In the genomic region with DNA sequence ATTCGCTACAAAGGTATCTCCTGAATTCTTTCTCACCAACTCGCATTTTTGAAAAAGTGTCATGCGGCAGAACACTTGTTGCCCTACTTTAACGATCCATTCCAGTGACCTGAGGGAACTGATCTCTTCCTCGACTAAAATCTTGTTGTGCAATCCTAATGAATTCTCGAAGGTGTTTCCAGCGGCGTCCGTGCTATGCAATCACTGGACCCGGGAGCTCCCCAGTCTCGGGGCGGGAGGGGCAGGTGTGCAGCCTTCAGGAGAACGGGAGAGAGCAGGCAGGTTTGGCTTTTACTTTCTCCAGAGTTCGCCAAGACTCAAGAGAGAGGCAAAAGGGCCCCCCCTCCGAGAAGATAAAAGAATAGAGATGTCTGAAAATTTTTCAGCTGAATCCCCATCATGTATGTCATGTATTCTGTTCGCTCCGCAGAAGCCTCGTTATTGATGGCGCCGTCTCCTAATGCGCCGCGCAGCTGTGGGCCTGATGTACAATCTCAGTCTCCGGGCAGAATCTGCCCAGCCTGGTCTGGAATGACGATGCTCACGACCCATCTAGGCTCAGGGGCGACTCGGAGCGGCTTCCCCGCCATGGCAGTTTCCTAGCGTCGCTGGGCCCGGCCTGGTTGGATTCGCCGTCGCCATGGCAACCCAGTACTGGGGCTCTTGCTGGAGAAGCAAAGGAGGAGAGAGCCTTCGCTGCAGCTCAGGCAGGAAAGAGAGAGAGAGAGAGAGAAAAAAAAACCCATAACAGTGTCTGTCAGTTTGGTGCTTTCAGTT, we compare ENCODE assay signal across 9 cellular contexts. TPM values are rescaled to one million over a fixed set of nuclear protein-coding genes. Genes with fewer than 3 reads are reported as not detected.
A peak's percentile ranks its signal among the peaks of the same experiment; 100 is the strongest.
DNase-seq lines count a peak whose midpoint lies in the region; ATAC-seq and TF ChIP-seq lines count a peak whose summit lies in the region.
"Had no signal": no experiment of that assay in that cellular context is flagged by ENCODE, and none has a peak within 500 bp of the region (broad histone marks: within the 10 kb centered on the region; RNA-seq: fewer than 3 reads in every experiment).

No MANE protein-coding gene starts in this region.

- H3K4me1 Mint-ChIP-seq in HFFc6 (ENCODE audit: low read depth), result no peaks in the 10 kb centered on the region
- peaks cover 7% of the 10 kb centered on the region for H3K4me1 Mint-ChIP-seq in stimulated activated memory B cell treated with anti-CD40 and anti-IgM and Interleukin-4, amounts not matched to agents 10 μg/mL and 1 μg/mL and 100 μg/mL, for 72 hours

- no peak overlapping the region for H3K27ac Mint-ChIP-seq in HFFc6
- no peak overlapping the region for H3K27ac Mint-ChIP-seq in stimulated activated memory B cell treated with anti-CD40 and anti-IgM and Interleukin-4, amounts not matched to agents 10 μg/mL and 1 μg/mL and 100 μg/mL, for 72 hours

- H3K27ac ChIP-seq in brain microvascular endothelial cell (no peak overlapping the region), substantia nigra (ENCODE audit: low read depth, low read length, poor library complexity, severe bottlenecking) (no peak overlapping the region), esophagus squamous epithelium (no peak overlapping the region)
- H3K27ac ChIP-seq: WERI-Rb-1 had no signal

- H3K4me3 Mint-ChIP-seq in HFFc6, result no peak overlapping the region
- no peak overlapping the region for H3K4me3 Mint-ChIP-seq in stimulated activated memory B cell treated with anti-CD40 and anti-IgM and Interleukin-4, amounts not matched to agents 10 μg/mL and 1 μg/mL and 100 μg/mL, for 72 hours

- H3K27me3 Mint-ChIP-seq in HFFc6 (ENCODE audit: insufficient read depth), result peaks cover 22% of the 10 kb centered on the region
- no peaks in the 10 kb centered on the region for H3K27me3 Mint-ChIP-seq in stimulated activated memory B cell treated with anti-CD40 and anti-IgM and Interleukin-4, amounts not matched to agents 10 μg/mL and 1 μg/mL and 100 μg/mL, for 72 hours

- no peak for TF ChIP-seq POLR2A in esophagus squamous epithelium (IDR thresholded peaks at IDR 0.05)

- H3K9me3 ChIP-seq in esophagus squamous epithelium, result no peaks in the 10 kb centered on the region

- TF ChIP-seq CTCF in brain microvascular endothelial cell (IDR thresholded peaks at IDR 0.05; ENCODE audit: low read depth, low read length, missing control alignments), result no peak
- TF ChIP-seq CTCF in HFFc6 (IDR thresholded peaks at IDR 0.05), result no peak
- TF ChIP-seq CTCF in esophagus squamous epithelium (IDR thresholded peaks at IDR 0.05), result no peak

- H3K4me3 ChIP-seq in brain microvascular endothelial cell (ENCODE audit: low read depth, low read length) (peak overlapping the region; percentile 39), esophagus squamous epithelium (no peak overlapping the region)

- intact Hi-C loops in esophagus squamous epithelium (cut with DNase I), result no loop called here

- H3K36me3 ChIP-seq in brain microvascular endothelial cell (replicated peaks), result no peaks in the 10 kb centered on the region
- H3K36me3 ChIP-seq in esophagus squamous epithelium, result no peaks in the 10 kb centered on the region
- H3K36me3 ChIP-seq: WERI-Rb-1 had no signal

- in situ Hi-C loops in brain microvascular endothelial cell (cut with HindIII; ENCODE audit: low pct_ligation_motif_present, low sequenced_read_pairs), result no loop called here

- no peaks in the 10 kb centered on the region for H3K27me3 ChIP-seq in brain microvascular endothelial cell (replicated peaks)
- H3K27me3 ChIP-seq in esophagus squamous epithelium, result peaks cover 0 to 40% (median 0%) of the 10 kb centered on the region in 4 donors

- peaks cover 0 to 15% (median 0%) of the 10 kb centered on the region in 3 donors for H3K4me1 ChIP-seq in esophagus squamous epithelium

- ATAC-seq in stimulated activated memory B cell treated with anti-CD40 and anti-IgM and Interleukin-4, amounts not matched to agents 10 μg/mL and 1 μg/mL and 100 μg/mL, for 72 hours, result no peak

- DNase-seq in NCI-H1092 treated with DMSO at 0.1 percent for 48 hours (lab: John Stamatoyannopoulos, UW), result peak; percentile 52
- peak; percentile 41 for DNase-seq in brain microvascular endothelial cell
- DNase-seq in iris pigment epithelial cell (ENCODE audit: low read depth), result peak; percentile 75
- DNase-seq in substantia nigra (lab: John Stamatoyannopoulos, UW), result peak in 43 of 49 donors; percentile 5 to 82 (median 48)
- DNase-seq in HFFc6, result no peak
- no peak for DNase-seq in esophagus squamous epithelium (lab: John Stamatoyannopoulos, UW)
- no peak for DNase-seq in effector CD8-positive, alpha-beta T cell (lab: John Stamatoyannopoulos, UW)
- DNase-seq: WERI-Rb-1 had no signal

- 57 to 61% methylated on average over 24 to 31 of the region's 37 CpGs for WGBS in esophagus squamous epithelium, 2 donors

- peaks cover 6% of the 10 kb centered on the region; the same call in 1 of the 2 replicates for H3K9me3 Mint-ChIP-seq in HFFc6
- H3K9me3 Mint-ChIP-seq in stimulated activated memory B cell treated with anti-CD40 and anti-IgM and Interleukin-4, amounts not matched to agents 10 μg/mL and 1 μg/mL and 100 μg/mL, for 72 hours, result peaks cover 5% of the 10 kb centered on the region

- no peaks in the 10 kb centered on the region for H3K36me3 Mint-ChIP-seq in HFFc6 (ENCODE audit: low read depth)
- peaks cover 21% of the 10 kb centered on the region for H3K36me3 Mint-ChIP-seq in stimulated activated memory B cell treated with anti-CD40 and anti-IgM and Interleukin-4, amounts not matched to agents 10 μg/mL and 1 μg/mL and 100 μg/mL, for 72 hours

RNA-seq across cellular contexts. Expression of a gene that starts 38.3 kb away (rescaled TPM):
- total RNA-seq in HFFc6 (2021; fragmentation: NEBNext Ultra II Directional; extraction: Animal tissue kit (Norgen Biotek cat#: 25700)), result under 1 TPM; 0.18 to 0.40 (median 0.22) TPM
- total RNA-seq in esophagus squamous epithelium, result 1 to 10 TPM; 1.0 to 6.7 (median 2.6) TPM

Comparison
In these comparisons a context has a peak if more than half of its experiments do, and no peak if none do; other contexts are left out.
1. DNase-seq: peak in NCI-H1092 treated with DMSO at 0.1 percent for 48 hours (single experiment), brain microvascular endothelial cell (single experiment), iris pigment epithelial cell (single experiment) and substantia nigra (43 of 49); none in HFFc6 (single experiment), esophagus squamous epithelium (single experiment) and effector CD8-positive, alpha-beta T cell (single experiment).